In genomic region chr11:93528757-93529639, GRCh38 we compare ENCODE assay signal across 8 cellular contexts.
A peak's percentile ranks its signal among the peaks of the same experiment; 100 is the strongest.
DNase-seq lines count a peak whose midpoint lies in the region; ATAC-seq lines count a peak whose summit lies in the region.

No MANE protein-coding gene starts in this region.

- DNase-seq in NCI-H1105 (lab: John Stamatoyannopoulos, UW) (peak; percentile 45), UCSD-AML1 (lab: John Stamatoyannopoulos, UW; ENCODE audit: unreplicated experiment) (peak; percentile 21), inferior parietal cortex (ENCODE audit: extremely low spot score) (peak; percentile 53), HuH-7 (ENCODE audit: low spot score) (no peak), DMS153 treated with DMSO at 0.1 percent for 48 hours (lab: John Stamatoyannopoulos, UW; ENCODE audit: unreplicated experiment) (no peak)
- DNase-seq in stimulated activated naive B cell treated with anti-CD40 and anti-IgM and Interleukin-4, amounts not matched to agents 10 μg/mL and 1 μg/mL and 100 μg/mL, for 72 hours, result no peak

- H3K27me3 Mint-ChIP-seq in stimulated activated naive B cell treated with anti-CD40 and anti-IgM and Interleukin-4, amounts not matched to agents 10 μg/mL and 1 μg/mL and 100 μg/mL, for 72 hours, result no peaks in the 10 kb centered on the region

- peaks cover 28 to 42% of the 10 kb centered on the region in 2 donors for H3K4me1 Mint-ChIP-seq in stimulated activated naive B cell treated with anti-CD40 and anti-IgM and Interleukin-4, amounts not matched to agents 10 μg/mL and 1 μg/mL and 100 μg/mL, for 72 hours

- no peak for ATAC-seq in stimulated activated naive B cell treated with anti-CD40 and anti-IgM and Interleukin-4, amounts not matched to agents 10 μg/mL and 1 μg/mL and 100 μg/mL, for 72 hours (replicated peaks)
- no peak for ATAC-seq in GM18870 (IDR thresholded peaks at IDR 0.05; ENCODE audit: unreplicated experiment)
- no peak for ATAC-seq in GM19463 (IDR thresholded peaks at IDR 0.05; ENCODE audit: unreplicated experiment)

- H3K9me3 Mint-ChIP-seq in stimulated activated naive B cell treated with anti-CD40 and anti-IgM and Interleukin-4, amounts not matched to agents 10 μg/mL and 1 μg/mL and 100 μg/mL, for 72 hours, result no peaks in the 10 kb centered on the region

- no peaks in the 10 kb centered on the region for H3K36me3 Mint-ChIP-seq in stimulated activated naive B cell treated with anti-CD40 and anti-IgM and Interleukin-4, amounts not matched to agents 10 μg/mL and 1 μg/mL and 100 μg/mL, for 72 hours

- H3K4me3 Mint-ChIP-seq in stimulated activated naive B cell treated with anti-CD40 and anti-IgM and Interleukin-4, amounts not matched to agents 10 μg/mL and 1 μg/mL and 100 μg/mL, for 72 hours, result no peak overlapping the region

- peak overlapping the region; percentile 37 for H3K27ac Mint-ChIP-seq in stimulated activated naive B cell treated with anti-CD40 and anti-IgM and Interleukin-4, amounts not matched to agents 10 μg/mL and 1 μg/mL and 100 μg/mL, for 72 hours

Comparison
In these comparisons a context has a peak if more than half of its experiments do, and no peak if none do; other contexts are left out.
1. DNase-seq: peak in NCI-H1105 (single experiment), UCSD-AML1 (single experiment) and inferior parietal cortex (single experiment); none in stimulated activated naive B cell treated with anti-CD40 and anti-IgM and Interleukin-4, amounts not matched to agents 10 μg/mL and 1 μg/mL and 100 μg/mL, for 72 hours (single experiment), HuH-7 (single experiment) and DMS153 treated with DMSO at 0.1 percent for 48 hours (single experiment).